8 cellular contexts compared by ENCODE assay signal in genomic region chr11:31397239-31397834, GRCh38. TPM values are rescaled to one million over a fixed set of nuclear protein-coding genes. Genes with fewer than 3 reads are reported as not detected.
DNase-seq lines count a peak whose midpoint lies in the region; ATAC-seq and TF ChIP-seq lines count a peak whose summit lies in the region.

No MANE protein-coding gene starts in this region.

- no peak overlapping the region for H3K4ac ChIP-seq in H9 (ENCODE audit: low read depth, low read length)

- no peaks in the 10 kb centered on the region for H3K23me2 ChIP-seq in H9 (ENCODE audit: insufficient read length, low read depth, low read length, poor library complexity, severe bottlenecking)

- H2AFZ ChIP-seq in H9 (ENCODE audit: low read length) = no peak overlapping the region

- H3K9me3 ChIP-seq in Caco-2 = no peaks in the 10 kb centered on the region
- H3K9me3 ChIP-seq in H9 (ENCODE audit: control insufficient read depth, low read depth, low read length) = no peaks in the 10 kb centered on the region
- peaks cover 1% of the 10 kb centered on the region for H3K9me3 ChIP-seq in endocrine pancreas (ENCODE audit: control insufficient read depth, low read length)
- H3K9me3 ChIP-seq in aorta (ENCODE audit: control insufficient read depth, low read length) = no peaks in the 10 kb centered on the region

- TF ChIP-seq CTCF in Caco-2 (IDR thresholded peaks at IDR 0.05; ENCODE audit: insufficient read depth in 1 of 2, low read depth in 1 of 2, low read length in 1 of 2, severe bottlenecking in 1 of 2, unreplicated experiment in 1 of 2) (peak; percentile 51), H9 (conservative IDR thresholded peaks at IDR 0.05) (peak; percentile 80)

- no TSS peak for BruUV-seq in Caco-2 (replicated peaks; lab: Mats Ljungman, UMichigan)

- H3K36me3 Mint-ChIP-seq in Caco-2 (ENCODE audit: insufficient read depth, unreplicated experiment) (no peaks in the 10 kb centered on the region), H9 (ENCODE audit: insufficient read depth in 1 of 3, low read depth in 3 of 3) (peaks cover 15 to 20% (median 19%) of the 10 kb centered on the region in 3 experiments)

- H3K4me2 ChIP-seq in H9 (ENCODE audit: insufficient read depth, insufficient read length, low read length) = no peak overlapping the region

- intact Hi-C loops in Caco-2 (cut with micrococcal nuclease; ENCODE audit: unreplicated experiment) = loop anchor here (1.0 kb wide), 4 partner anchors 244 to 776 kb away; no protein-coding TSS in a partner anchor
- intact Hi-C loops in aorta (cut with DNase I) = loop anchor here (5.0 to 10.0 kb wide), 3 partner anchors 470 to 607 kb away; no protein-coding TSS in a partner anchor

- ATAC-seq in HG02840 (IDR thresholded peaks at IDR 0.05; ENCODE audit: low FRiP score, unreplicated experiment) (no peak), aorta (ENCODE audit: low FRiP score) (no peak)

- no peak overlapping the region for H3T11ph ChIP-seq in H9 (ENCODE audit: low read length)

- no peak overlapping the region for H2BK20ac ChIP-seq in H9 (ENCODE audit: low read depth, low read length, poor library complexity, severe bottlenecking)

- H3K4me3 Mint-ChIP-seq in Caco-2 (ENCODE audit: unreplicated experiment) = no peak overlapping the region
- H3K4me3 Mint-ChIP-seq in H9 = no peak overlapping the region

- WGBS in H9 (ENCODE audit: extremely low coverage, insufficient read length, low lambda C conversion rate) = no CpG with 5 or more reads among the region's 5 CpGs
- 53 to 58% methylated on average over 5 of the region's 5 CpGs for WGBS in aorta, 2 donors

- H3K27ac ChIP-seq in H9 (ENCODE audit: insufficient read length, low read depth, low read length) = no peak overlapping the region
- no peak overlapping the region for H3K27ac ChIP-seq in aorta (ENCODE audit: low read depth in 1 of 2, low read length in 2 of 2)

- POLR2A ChIA-PET in Caco-2 (lab: Charles Lee) = no interaction called here

- no peak overlapping the region for H3K18ac ChIP-seq in H9 (ENCODE audit: insufficient read length, low read depth, low read length)

- H3K23ac ChIP-seq in H9 (ENCODE audit: insufficient read length, low read depth, low read length) = no peak overlapping the region

- DNase-seq in Caco-2 = peak in 1 of 2 experiments; percentile 17
- no peak for DNase-seq in H9
- peak; percentile 3 for DNase-seq in NCI-H524 treated with DMSO at 0.1 percent for 48 hours (lab: John Stamatoyannopoulos, UW)
- peak; percentile 36 for DNase-seq in pons (ENCODE audit: low spot score)
- no peak for DNase-seq in activated CD4-positive, alpha-beta T cell treated with anti-CD3 and anti-CD28 coated beads, Interleukin-2, amount 50 U/mL, for 1 hour
- DNase-seq in aorta = no peak

- no peaks in the 10 kb centered on the region for H3K27me3 ChIP-seq in Caco-2 (replicated peaks; ENCODE audit: control insufficient read depth, insufficient read depth, low read length)
- no peaks in the 10 kb centered on the region for H3K27me3 ChIP-seq in H9 (ENCODE audit: insufficient read depth, low read length)
- H3K27me3 ChIP-seq in endocrine pancreas (ENCODE audit: control insufficient read depth, insufficient read depth, low read length) = no peaks in the 10 kb centered on the region
- no peaks in the 10 kb centered on the region for H3K27me3 ChIP-seq in aorta (ENCODE audit: control insufficient read depth in 1 of 2, insufficient read depth in 2 of 2, low read length in 1 of 2)

- H2AK5ac ChIP-seq in H9 (ENCODE audit: insufficient read length, low read length) = no peak overlapping the region

- H3K36me3 ChIP-seq in Caco-2 (ENCODE audit: control insufficient read depth, insufficient read depth, low read length) (no peaks in the 10 kb centered on the region), endocrine pancreas (ENCODE audit: control insufficient read depth, insufficient read depth, low read length) (no peaks in the 10 kb centered on the region), aorta (ENCODE audit: control insufficient read depth in 1 of 2, insufficient read depth in 2 of 2, low read length in 1 of 2) (no peaks in the 10 kb centered on the region)

- CTCF ChIA-PET in Caco-2 (lab: Charles Lee) = interaction anchor here (0.5 to 0.8 kb wide), 6 partner anchors 56 to 900 kb away, joined by 3 read pairs; no protein-coding TSS in a partner anchor

- no peaks in the 10 kb centered on the region for H3K9me3 Mint-ChIP-seq in Caco-2 (ENCODE audit: unreplicated experiment)
- H3K9me3 Mint-ChIP-seq in H9 = peaks cover 10 to 11% of the 10 kb centered on the region in 2 experiments

- H3K4me1 ChIP-seq in Caco-2 (no peaks in the 10 kb centered on the region), H9 (ENCODE audit: insufficient read depth, low read length) (no peaks in the 10 kb centered on the region), endocrine pancreas (ENCODE audit: control insufficient read depth, insufficient read depth, low read length) (peaks cover 10% of the 10 kb centered on the region), aorta (ENCODE audit: control insufficient read depth in 1 of 2, insufficient read depth in 2 of 2, low read length in 2 of 2) (no peaks in the 10 kb centered on the region)

- no peak overlapping the region for H3K9ac ChIP-seq in H9 (ENCODE audit: extremely low read depth, insufficient read length, low read length)
- H3K9ac ChIP-seq in endocrine pancreas (ENCODE audit: control insufficient read depth, insufficient read depth, low read length) = no peak overlapping the region

- H3K4me3 ChIP-seq in Caco-2 (ENCODE audit: low read depth, low read length) = no peak overlapping the region
- H3K4me3 ChIP-seq in endocrine pancreas (ENCODE audit: control insufficient read depth, insufficient read depth, low read length) = peak overlapping the region; percentile 8
- H3K4me3 ChIP-seq in aorta (ENCODE audit: low read length in 2 of 2) = no peak overlapping the region

- H3K14ac ChIP-seq in H9 (ENCODE audit: insufficient read depth, low read length) = no peak overlapping the region

- H4K8ac ChIP-seq in H9 (replicated peaks; ENCODE audit: insufficient read length, low read depth, low read length) = no peak overlapping the region

- no peak overlapping the region for H4K91ac ChIP-seq in H9 (ENCODE audit: insufficient read length, low read depth, low read length)

- no peaks in the 10 kb centered on the region for H3K79me1 ChIP-seq in H9 (ENCODE audit: insufficient read depth, low read depth, low read length, poor library complexity, severe bottlenecking)

- H2BK12ac ChIP-seq in H9 (ENCODE audit: insufficient read length, low read depth, low read length) = no peak overlapping the region

- no peak overlapping the region for H2BK5ac ChIP-seq in H9 (ENCODE audit: insufficient read length, low read length)

- H3K79me2 ChIP-seq in H9 (ENCODE audit: insufficient read depth, low read length) = no peaks in the 10 kb centered on the region

- no peak overlapping the region for H3K56ac ChIP-seq in H9 (ENCODE audit: insufficient read length, low read depth, low read length)

- H3K27ac Mint-ChIP-seq in Caco-2 (ENCODE audit: unreplicated experiment) (no peak overlapping the region), H9 (no peak overlapping the region)

- no peak overlapping the region for H2BK15ac ChIP-seq in H9 (ENCODE audit: low read depth, low read length)

- no peak overlapping the region for H4K5ac ChIP-seq in H9 (ENCODE audit: insufficient read length, low read depth, low read length)

- H3K27me3 Mint-ChIP-seq in Caco-2 (ENCODE audit: insufficient read depth, unreplicated experiment) (no peaks in the 10 kb centered on the region), H9 (ENCODE audit: low read depth) (no peaks in the 10 kb centered on the region)

- no peaks in the 10 kb centered on the region for H4K20me1 ChIP-seq in H9 (ENCODE audit: control insufficient read depth, insufficient read depth, insufficient read length)

- H2BK120ac ChIP-seq in H9 (ENCODE audit: low read depth, low read length, poor library complexity, severe bottlenecking) = no peak overlapping the region

- no peaks in the 10 kb centered on the region for H3K4me1 Mint-ChIP-seq in Caco-2 (ENCODE audit: low read depth, unreplicated experiment)
- H3K4me1 Mint-ChIP-seq in H9 = no peaks in the 10 kb centered on the region

RNA-seq across cellular contexts. Expression of gene DNAJC24, which starts 27.7 kb away (rescaled TPM):
- total RNA-seq in Caco-2 (2022) = 13.4 and 14.8 TPM in 2 replicates
- total RNA-seq in H9 (2021) = 15.7 and 16.7 TPM in 2 replicates
- total RNA-seq in aorta = 10 to 100 TPM; 17.1 to 18.9 TPM
- polyA plus RNA-seq in aorta = 10 to 100 TPM in 1 of 2 donors, 1 to 10 TPM in 1; 6.9 to 14.9 TPM

RNA-seq across cellular contexts. Expression of gene DCDC1, which starts 27.8 kb away (rescaled TPM):
- 0.19 TPM in 1 of 2 replicates, not detected in the other for total RNA-seq in Caco-2 (2022)
- total RNA-seq in H9 (2021) = 0.09 and 0.22 TPM in 2 replicates
- under 1 TPM; 0.51 to 0.52 TPM for total RNA-seq in aorta
- polyA plus RNA-seq in aorta = not detected

Comparison
In these comparisons a context has a peak if more than half of its experiments do, and no peak if none do; other contexts are left out.
1. DNase-seq: peak in NCI-H524 treated with DMSO at 0.1 percent for 48 hours (single experiment) and pons (single experiment); none in H9 (single experiment), activated CD4-positive, alpha-beta T cell treated with anti-CD3 and anti-CD28 coated beads, Interleukin-2, amount 50 U/mL, for 1 hour (single experiment) and aorta (0 of 2).